9 cellular contexts compared by ENCODE assay signal in genomic region chr4:6953751-6954380, GRCh38. TPM values are rescaled to one million over a fixed set of nuclear protein-coding genes. Genes with fewer than 3 reads are reported as not detected.
DNase-seq lines count a peak whose midpoint lies in the region; ATAC-seq and TF ChIP-seq lines count a peak whose summit lies in the region.
"Had no signal": no experiment of that assay in that cellular context is flagged by ENCODE, and none has a peak within 500 bp of the region (broad histone marks: within the 10 kb centered on the region; RNA-seq: fewer than 3 reads in every experiment).

No MANE protein-coding gene starts in this region.

- H3K27me3 Mint-ChIP-seq in effector memory CD8-positive, alpha-beta T cell = no peaks in the 10 kb centered on the region

- H3K4me3 Mint-ChIP-seq in effector memory CD8-positive, alpha-beta T cell = no peak overlapping the region

- peak overlapping the region; percentile 93; the same call in 1 of the 2 replicates for H3K27ac ChIP-seq in C4-2B
- no peak overlapping the region for H3K27ac ChIP-seq in cardiac muscle cell
- peak overlapping the region; percentile 21 for H3K27ac ChIP-seq in rectal smooth muscle tissue (ENCODE audit: low read depth, low read length)
- H3K27ac ChIP-seq: neutrophil had no signal

- peaks cover 4% of the 10 kb centered on the region for H3K4me1 ChIP-seq in adipocyte (ENCODE audit: control insufficient read depth, insufficient read depth, low read length)
- peaks cover 6% of the 10 kb centered on the region for H3K4me1 ChIP-seq in cardiac muscle cell (ENCODE audit: low read depth)
- H3K4me1 ChIP-seq in rectal smooth muscle tissue (ENCODE audit: control insufficient read depth, insufficient read depth, low read length) = no peaks in the 10 kb centered on the region

- H3K36me3 Mint-ChIP-seq in effector memory CD8-positive, alpha-beta T cell (ENCODE audit: insufficient read depth) = no peaks in the 10 kb centered on the region

- H3K27me3 ChIP-seq in adipocyte (replicated peaks; ENCODE audit: control insufficient read depth, insufficient read depth, low read length) = no peaks in the 10 kb centered on the region
- H3K27me3 ChIP-seq in cardiac muscle cell = no peaks in the 10 kb centered on the region
- no peaks in the 10 kb centered on the region for H3K27me3 ChIP-seq in rectal smooth muscle tissue (ENCODE audit: control insufficient read depth, insufficient read depth, low read length)
- H3K27me3 ChIP-seq: neutrophil had no signal

- H3K9me3 ChIP-seq in adipocyte (ENCODE audit: control insufficient read depth, low read length) = no peaks in the 10 kb centered on the region
- no peaks in the 10 kb centered on the region for H3K9me3 ChIP-seq in cardiac muscle cell (ENCODE audit: low read depth)
- H3K9me3 ChIP-seq: neutrophil had no signal

- H3K9ac ChIP-seq in adipocyte (ENCODE audit: low read length) = peak overlapping the region; percentile 83
- H3K9ac ChIP-seq in rectal smooth muscle tissue (ENCODE audit: low read length) = no peak overlapping the region

- H3K27ac Mint-ChIP-seq in effector memory CD8-positive, alpha-beta T cell = no peak overlapping the region

- no peaks in the 10 kb centered on the region for H3K36me3 ChIP-seq in adipocyte (ENCODE audit: control insufficient read depth, insufficient read depth, low read length, severe bottlenecking)
- H3K36me3 ChIP-seq in cardiac muscle cell = no peaks in the 10 kb centered on the region
- H3K36me3 ChIP-seq in rectal smooth muscle tissue (ENCODE audit: control insufficient read depth, insufficient read depth, low read length) = no peaks in the 10 kb centered on the region
- H3K36me3 ChIP-seq: neutrophil had no signal

- peak overlapping the region; percentile 80 for H3K4me3 ChIP-seq in adipocyte (ENCODE audit: low read length)
- H3K4me3 ChIP-seq in cardiac muscle cell = no peak overlapping the region
- peak overlapping the region; percentile 53 for H3K4me3 ChIP-seq in rectal smooth muscle tissue (ENCODE audit: low read length)

- no peak for TF ChIP-seq CTCF in C4-2B (conservative IDR thresholded peaks at IDR 0.05)
- TF ChIP-seq CTCF in cardiac muscle cell (IDR thresholded peaks at IDR 0.05; ENCODE audit: low read depth, low read length) = no peak

- ATAC-seq in GM18502 (IDR thresholded peaks at IDR 0.05; ENCODE audit: poor library complexity, unreplicated experiment) (no peak), HG03521 (IDR thresholded peaks at IDR 0.05; ENCODE audit: unreplicated experiment) (no peak)
- no peak for ATAC-seq in effector memory CD8-positive, alpha-beta T cell (replicated peaks)

- no peaks in the 10 kb centered on the region for H3K9me3 Mint-ChIP-seq in effector memory CD8-positive, alpha-beta T cell

- peaks cover 35 to 41% of the 10 kb centered on the region in 2 donors for H3K4me1 Mint-ChIP-seq in effector memory CD8-positive, alpha-beta T cell (ENCODE audit: low read depth in 2 of 2)

- peak; percentile 66 for DNase-seq in adipocyte (ENCODE audit: low read depth)
- peak; percentile 73 to 87 for DNase-seq in cardiac muscle cell (ENCODE audit: low read depth in 1 of 2, low spot score in 1 of 2)
- DNase-seq in NCI-H2171 treated with DMSO at 0.1 percent for 48 hours (lab: John Stamatoyannopoulos, UW) = no peak
- DNase-seq in effector memory CD8-positive, alpha-beta T cell = no peak

RNA-seq across cellular contexts. Expression of gene TBC1D14, which starts 44.2 kb away (rescaled TPM):
- 41.8 and 46.1 TPM in 2 replicates for total RNA-seq in cardiac muscle cell
- 30.5 and 38.9 TPM in 2 replicates for polyA plus RNA-seq in cardiac muscle cell

Comparison
In these comparisons a context has a peak if more than half of its experiments do, and no peak if none do; other contexts are left out.
1. DNase-seq: peak in adipocyte (single experiment) and cardiac muscle cell (2 of 2); none in NCI-H2171 treated with DMSO at 0.1 percent for 48 hours (single experiment) and effector memory CD8-positive, alpha-beta T cell (0 of 3).